9 cellular contexts compared by ENCODE assay signal in genomic region chr1:61301824-61302652, GRCh38.
DNase-seq lines count a peak whose midpoint lies in the region; ATAC-seq, FAIRE-seq and TF ChIP-seq lines count a peak whose summit lies in the region.
"Had no signal": no experiment of that assay in that cellular context is flagged by ENCODE, and none has a peak within 500 bp of the region (broad histone marks: within the 10 kb centered on the region; RNA-seq: fewer than 3 reads in every experiment).

No MANE protein-coding gene starts in this region.

- no peak for TF ChIP-seq CTCF in A549 (IDR thresholded peaks at IDR 0.05)
- TF ChIP-seq CTCF in H9 (conservative IDR thresholded peaks at IDR 0.05) = no peak

- no peak overlapping the region for H3K4me3 ChIP-seq in A549

- H2BK20ac ChIP-seq in H9 (ENCODE audit: low read depth, low read length, poor library complexity, severe bottlenecking) = no peak overlapping the region

- no peak for FAIRE-seq in A549 (lab: Jason Lieb, UNC)

- H4K5ac ChIP-seq in H9 (ENCODE audit: insufficient read length, low read depth, low read length) = no peak overlapping the region

- H4K8ac ChIP-seq in H9 (replicated peaks; ENCODE audit: insufficient read length, low read depth, low read length) = no peak overlapping the region

- H3K79me1 ChIP-seq in H9 (ENCODE audit: insufficient read depth, low read depth, low read length, poor library complexity, severe bottlenecking) = no peaks in the 10 kb centered on the region

- peak overlapping the region; percentile 12 to 81 (median 61); a peak in 6 of 7 replicates for H3K27ac Mint-ChIP-seq in H9
- peak overlapping the region; percentile 52 for H3K27ac Mint-ChIP-seq in activated naive CD8-positive, alpha-beta T cell treated with anti-CD3 and anti-CD28 coated beads, Interleukin-2, amount 50 U/mL, for 24 hours

- CTCF ChIA-PET in A549 (lab: Yijun Ruan, JAX) = interaction anchor here (1.2 kb wide), 1 partner anchor 36 kb away, joined by 4 read pairs; no protein-coding TSS in a partner anchor

- no peak overlapping the region for H2AFZ ChIP-seq in H9 (ENCODE audit: low read length)

- WGBS in A549 (ENCODE audit: missing lambda C conversion rate) = 40% methylated on average over 4 of the region's 4 CpGs
- no CpG with 5 or more reads among the region's 4 CpGs for WGBS in H9 (ENCODE audit: extremely low coverage, insufficient read length, low lambda C conversion rate)

- H3K14ac ChIP-seq in H9 (ENCODE audit: insufficient read depth, low read length) = no peak overlapping the region

- H3K4me2 ChIP-seq in A549 (peak overlapping the region; percentile 54), H9 (ENCODE audit: insufficient read depth, insufficient read length, low read length) (no peak overlapping the region)

- no peaks in the 10 kb centered on the region; the same call in 1 of the 2 replicates for H3K27me3 Mint-ChIP-seq in H9 (ENCODE audit: low read depth)
- peaks cover 3% of the 10 kb centered on the region for H3K27me3 Mint-ChIP-seq in activated naive CD8-positive, alpha-beta T cell treated with anti-CD3 and anti-CD28 coated beads, Interleukin-2, amount 50 U/mL, for 24 hours

- no peak for TF ChIP-seq EP300 in A549 (IDR thresholded peaks at IDR 0.05)

- no peak overlapping the region for H2BK15ac ChIP-seq in H9 (ENCODE audit: low read depth, low read length)

- H3K36me3 Mint-ChIP-seq in H9 (ENCODE audit: insufficient read depth in 1 of 3, low read depth in 3 of 3) = peaks cover 0 to 15% (median 13%) of the 10 kb centered on the region in 3 experiments; a peak in 5 of 7 replicates
- no peaks in the 10 kb centered on the region for H3K36me3 Mint-ChIP-seq in activated naive CD8-positive, alpha-beta T cell treated with anti-CD3 and anti-CD28 coated beads, Interleukin-2, amount 50 U/mL, for 24 hours (ENCODE audit: low read depth)

- no peak overlapping the region for H2BK12ac ChIP-seq in H9 (ENCODE audit: insufficient read length, low read depth, low read length)

- peaks cover 42% of the 10 kb centered on the region for H3K4me1 ChIP-seq in A549
- peaks cover 12% of the 10 kb centered on the region for H3K4me1 ChIP-seq in H9 (ENCODE audit: insufficient read depth, low read length)

- H3K9me3 ChIP-seq in A549 (no peaks in the 10 kb centered on the region), H9 (ENCODE audit: control insufficient read depth, low read depth, low read length) (no peaks in the 10 kb centered on the region)

- no peaks in the 10 kb centered on the region for H3K27me3 ChIP-seq in H9 (ENCODE audit: insufficient read depth, low read length)

- H3K23me2 ChIP-seq in H9 (ENCODE audit: insufficient read length, low read depth, low read length, poor library complexity, severe bottlenecking) = no peaks in the 10 kb centered on the region

- no peak overlapping the region for H3K4me3 Mint-ChIP-seq in H9
- H3K4me3 Mint-ChIP-seq in activated naive CD8-positive, alpha-beta T cell treated with anti-CD3 and anti-CD28 coated beads, Interleukin-2, amount 50 U/mL, for 24 hours = peak overlapping the region; percentile 2
- H3K4me3 Mint-ChIP-seq: neural crest cell had no signal

- POLR2A ChIA-PET in A549 (lab: Yijun Ruan, JAX) = no interaction called here

- no peak overlapping the region for H3K56ac ChIP-seq in H9 (ENCODE audit: insufficient read length, low read depth, low read length)

- no peak overlapping the region for H3K9ac ChIP-seq in H9 (ENCODE audit: extremely low read depth, insufficient read length, low read length)

- peak overlapping the region; percentile 78 for H3K18ac ChIP-seq in H9 (ENCODE audit: insufficient read length, low read depth, low read length)

- no peak overlapping the region for H2AK5ac ChIP-seq in H9 (ENCODE audit: insufficient read length, low read length)

- no peak for TF ChIP-seq RAD21 in A549 (conservative IDR thresholded peaks at IDR 0.05 in 1 of 2, IDR thresholded peaks at IDR 0.05 in 1 of 2)

- TF ChIP-seq POLR2A in A549 (IDR thresholded peaks at IDR 0.05; ENCODE audit: low read length) = no peak

- peak overlapping the region; percentile 67 to 70; a peak in 5 of 6 replicates for H3K27ac ChIP-seq in A549
- no peak overlapping the region for H3K27ac ChIP-seq in H9 (ENCODE audit: insufficient read length, low read depth, low read length)

- no peak overlapping the region for H4K91ac ChIP-seq in H9 (ENCODE audit: insufficient read length, low read depth, low read length)

- no peaks in the 10 kb centered on the region for H3K79me2 ChIP-seq in H9 (ENCODE audit: insufficient read depth, low read length)

- H2BK5ac ChIP-seq in H9 (ENCODE audit: insufficient read length, low read length) = no peak overlapping the region

- H3K23ac ChIP-seq in H9 (ENCODE audit: insufficient read length, low read depth, low read length) = no peak overlapping the region

- H2BK120ac ChIP-seq in H9 (ENCODE audit: low read depth, low read length, poor library complexity, severe bottlenecking) = no peak overlapping the region

- H4K20me1 ChIP-seq in H9 (ENCODE audit: control insufficient read depth, insufficient read depth, insufficient read length) = no peaks in the 10 kb centered on the region

- DNase-seq in A549 (ENCODE audit: low read depth in 1 of 2, low spot score in 1 of 2) (peak in 1 of 2 experiments; percentile 38), H9 (no peak), kidney glomerular epithelial cell (lab: John Stamatoyannopoulos, UW) (peak; percentile 66), NCI-H2081 (lab: John Stamatoyannopoulos, UW) (no peak), NCI-H1694 treated with DMSO at 0.1 percent for 48 hours (lab: John Stamatoyannopoulos, UW) (no peak)
- DNase-seq in activated naive CD8-positive, alpha-beta T cell treated with anti-CD3 and anti-CD28 coated beads, Interleukin-2, amount 50 U/mL, for 24 hours = no peak
- no peak for DNase-seq in activated effector memory CD4-positive, alpha-beta T cell treated with anti-CD3 and anti-CD28 coated beads, Interleukin-2, amount 50 U/mL, for 16 hours
- DNase-seq in effector CD4-positive, alpha-beta T cell = no peak

- peak; percentile 50 to 69; a peak in 5 of 6 replicates for ATAC-seq in A549
- ATAC-seq in activated naive CD8-positive, alpha-beta T cell treated with anti-CD3 and anti-CD28 coated beads, Interleukin-2, amount 50 U/mL, for 24 hours = peak; percentile 82

- H3K4ac ChIP-seq in H9 (ENCODE audit: low read depth, low read length) = no peak overlapping the region

- H3K9me3 Mint-ChIP-seq in H9 = peaks cover 8 to 9% of the 10 kb centered on the region in 2 experiments; a peak in 4 of 5 replicates
- H3K9me3 Mint-ChIP-seq in activated naive CD8-positive, alpha-beta T cell treated with anti-CD3 and anti-CD28 coated beads, Interleukin-2, amount 50 U/mL, for 24 hours = peaks cover 9% of the 10 kb centered on the region
- H3K9me3 Mint-ChIP-seq: neural crest cell had no signal

- peaks cover 31 to 33% of the 10 kb centered on the region in 2 experiments for H3K4me1 Mint-ChIP-seq in H9
- peaks cover 30% of the 10 kb centered on the region for H3K4me1 Mint-ChIP-seq in activated naive CD8-positive, alpha-beta T cell treated with anti-CD3 and anti-CD28 coated beads, Interleukin-2, amount 50 U/mL, for 24 hours

- H3T11ph ChIP-seq in H9 (ENCODE audit: low read length) = no peak overlapping the region

TF ChIP-seq in A549, 52 proteins besides CTCF, POLR2A, EP300 and RAD21:
- TF ChIP-seq E2F6 (IDR thresholded peaks at IDR 0.05; ENCODE audit: borderline replicate concordance, low read depth) (no peak), FOSL2 (IDR thresholded peaks at IDR 0.05) (no peak), FOSL2 (CRISPR knock-in tag; IDR thresholded peaks at IDR 0.05) (peak; percentile 35; the same call in 1 of the 2 replicates)
